ENCODE assay signal across 8 cellular contexts in genomic region chr19:1856345-1856697, GRCh38. TPM values are rescaled to one million over a fixed set of nuclear protein-coding genes. Genes with fewer than 3 reads are reported as not detected.
A peak's percentile ranks its signal among the peaks of the same experiment; 100 is the strongest.
DNase-seq lines count a peak whose midpoint lies in the region; ATAC-seq and TF ChIP-seq lines count a peak whose summit lies in the region.

No MANE protein-coding gene starts in this region.

- peak overlapping the region; percentile 87 to 98 for H3K9ac ChIP-seq in colonic mucosa (ENCODE audit: low read depth in 2 of 2, low read length in 2 of 2)

- H3K9me3 Mint-ChIP-seq in natural killer cell treated with Interleukin-12 subunit alpha and Interleukin-12 subunit beta and Interleukin-15 and Interleukin-18, amount 100 ng/mL, for 72 hours, result no peaks in the 10 kb centered on the region

- POLR2A ChIA-PET in BJ (lab: Charles Lee), result no interaction called here

- CTCF ChIA-PET in BJ (lab: Yijun Ruan, JAX), result interaction anchor here (1.1 to 3.9 kb wide), 4 partner anchors 10 to 41 kb away, joined by 4 to 24 read pairs (median 6); no protein-coding TSS in a partner anchor

- DNase-seq in BJ (ENCODE audit: low read depth) (no peak), LHCN-M2 (ENCODE audit: low read depth) (peak; percentile 57), colonic mucosa (no peak), posterior vena cava (ENCODE audit: low spot score) (no peak)
- DNase-seq in natural killer cell treated with Interleukin-12 subunit alpha and Interleukin-12 subunit beta and Interleukin-15 and Interleukin-18, amount 100 ng/mL, for 72 hours (ENCODE audit: low spot score), result no peak
- DNase-seq in activated CD8-positive, alpha-beta memory T cell treated with anti-CD3 and anti-CD28 coated beads, Interleukin-2, amount 50 U/mL, for 48 hours, result no peak

- intact Hi-C loops in colonic mucosa (cut with DNase I) (no loop called here), posterior vena cava (cut with DNase I) (no loop called here)

- no peaks in the 10 kb centered on the region for H3K9me3 ChIP-seq in colonic mucosa

- H3K4me1 Mint-ChIP-seq in natural killer cell treated with Interleukin-12 subunit alpha and Interleukin-12 subunit beta and Interleukin-15 and Interleukin-18, amount 100 ng/mL, for 72 hours (ENCODE audit: low read depth in 2 of 2), result peaks cover 16 to 22% of the 10 kb centered on the region in 2 donors

- H3K36me3 ChIP-seq in BJ (ENCODE audit: control insufficient read depth, insufficient read depth, low read length), result peaks cover 1% of the 10 kb centered on the region
- no peaks in the 10 kb centered on the region for H3K36me3 ChIP-seq in colonic mucosa

- H3K27me3 Mint-ChIP-seq in natural killer cell treated with Interleukin-12 subunit alpha and Interleukin-12 subunit beta and Interleukin-15 and Interleukin-18, amount 100 ng/mL, for 72 hours, result no peaks in the 10 kb centered on the region

- H3K27ac Mint-ChIP-seq in natural killer cell treated with Interleukin-12 subunit alpha and Interleukin-12 subunit beta and Interleukin-15 and Interleukin-18, amount 100 ng/mL, for 72 hours, result peak overlapping the region; percentile 72 to 73

- no peak for TF ChIP-seq CTCF in BJ (IDR thresholded peaks at IDR 0.05; ENCODE audit: insufficient read depth, low read depth, low read length)
- TF ChIP-seq CTCF in colonic mucosa (IDR thresholded peaks at IDR 0.05), result no peak

- peak overlapping the region; percentile 76 for H3K4me3 Mint-ChIP-seq in natural killer cell treated with Interleukin-12 subunit alpha and Interleukin-12 subunit beta and Interleukin-15 and Interleukin-18, amount 100 ng/mL, for 72 hours

- H3K27ac ChIP-seq in colonic mucosa, result peak overlapping the region; percentile 98

- H3K36me3 Mint-ChIP-seq in natural killer cell treated with Interleukin-12 subunit alpha and Interleukin-12 subunit beta and Interleukin-15 and Interleukin-18, amount 100 ng/mL, for 72 hours, result no peaks in the 10 kb centered on the region

- peaks cover 56% of the 10 kb centered on the region for H3K4me1 ChIP-seq in colonic mucosa

- H3K27me3 ChIP-seq in BJ (ENCODE audit: control insufficient read depth, insufficient read depth, low read length) (no peaks in the 10 kb centered on the region), colonic mucosa (no peaks in the 10 kb centered on the region)

- H3K4me3 ChIP-seq in BJ (ENCODE audit: low read depth, low read length) (peak overlapping the region; percentile 48), colonic mucosa (peak overlapping the region; percentile 45)

- ATAC-seq in natural killer cell treated with Interleukin-12 subunit alpha and Interleukin-12 subunit beta and Interleukin-15 and Interleukin-18, amount 100 ng/mL, for 72 hours, result no peak
- no peak for ATAC-seq in GM21447 (IDR thresholded peaks at IDR 0.05; ENCODE audit: unreplicated experiment)
- no peak for ATAC-seq in HG03565 (IDR thresholded peaks at IDR 0.05; ENCODE audit: unreplicated experiment)

RNA-seq across cellular contexts. Expression of gene KLF16, which starts 7.1 kb away (rescaled TPM):
- 3.7 and 5.7 TPM in 2 replicates for polyA plus RNA-seq in BJ (2011; rRNA removed)
- polyA minus RNA-seq in BJ (2011; rRNA and poly(A)+ RNA removed), result 2.3 and 3.2 TPM in 2 replicates
- total RNA-seq in LHCN-M2 (2014; rRNA removed) (9.4 and 13.6 TPM in 2 replicates), colonic mucosa (10 to 100 TPM; 31.1 to 34.8 TPM), posterior vena cava (10 to 100 TPM in 1 of 2 donors, 1 to 10 TPM in 1; 9.4 to 16.2 TPM)
- polyA plus RNA-seq in LHCN-M2 (2012), result 19.1 TPM
- total RNA-seq in natural killer cell treated with Interleukin-12 subunit alpha and Interleukin-12 subunit beta and Interleukin-15 and Interleukin-18, amount 100 ng/mL, for 72 hours, result 10 to 100 TPM; 18.0 to 49.8 TPM

RNA-seq across cellular contexts. Expression of gene REXO1, which starts 8.0 kb away (rescaled TPM):
- polyA plus RNA-seq in BJ (2011; rRNA removed), result 4.6 and 11.0 TPM in 2 replicates
- polyA minus RNA-seq in BJ (2011; rRNA and poly(A)+ RNA removed), result 10.8 and 12.1 TPM in 2 replicates
- 8.7 and 9.0 TPM in 2 replicates for total RNA-seq in LHCN-M2 (2014; rRNA removed)
- 15.1 TPM for polyA plus RNA-seq in LHCN-M2 (2012)
- total RNA-seq in colonic mucosa, result 10 to 100 TPM; 42.0 to 51.7 TPM
- 100 to 1,000 TPM in 1 of 2 donors, 10 to 100 TPM in 1; 69.1 to 103 TPM for total RNA-seq in natural killer cell treated with Interleukin-12 subunit alpha and Interleukin-12 subunit beta and Interleukin-15 and Interleukin-18, amount 100 ng/mL, for 72 hours
- 10 to 100 TPM; 22.8 to 27.4 TPM for total RNA-seq in posterior vena cava

RNA-seq across cellular contexts. Expression of gene ABHD17A, which starts 29.0 kb away (rescaled TPM):
- 34.3 and 48.8 TPM in 2 replicates for polyA plus RNA-seq in BJ (2011; rRNA removed)
- 8.5 and 10.0 TPM in 2 replicates for polyA minus RNA-seq in BJ (2011; rRNA and poly(A)+ RNA removed)
- 118 and 132 TPM in 2 replicates for total RNA-seq in LHCN-M2 (2014; rRNA removed)
- polyA plus RNA-seq in LHCN-M2 (2012), result 57.7 TPM
- total RNA-seq in colonic mucosa, result 10 to 100 TPM; 53.3 to 78.5 TPM
- 100 to 1,000 TPM; 127 to 132 TPM for total RNA-seq in natural killer cell treated with Interleukin-12 subunit alpha and Interleukin-12 subunit beta and Interleukin-15 and Interleukin-18, amount 100 ng/mL, for 72 hours
- 10 to 100 TPM; 49.9 to 51.4 TPM for total RNA-seq in posterior vena cava

RNA-seq across cellular contexts. Expression of gene ATP8B3, which starts 44.2 kb away (rescaled TPM):
- 2.7 and 4.6 TPM in 2 replicates for polyA plus RNA-seq in BJ (2011; rRNA removed)
- 2.9 and 3.9 TPM in 2 replicates for polyA minus RNA-seq in BJ (2011; rRNA and poly(A)+ RNA removed)
- 4.9 and 6.5 TPM in 2 replicates for total RNA-seq in LHCN-M2 (2014; rRNA removed)
- 4.6 TPM for polyA plus RNA-seq in LHCN-M2 (2012)
- under 1 TPM; 0.15 to 0.42 TPM for total RNA-seq in colonic mucosa
- 1 to 10 TPM; 2.3 to 2.8 TPM for total RNA-seq in natural killer cell treated with Interleukin-12 subunit alpha and Interleukin-12 subunit beta and Interleukin-15 and Interleukin-18, amount 100 ng/mL, for 72 hours
- 1 to 10 TPM; 1.1 to 2.0 TPM for total RNA-seq in posterior vena cava

RNA-seq across cellular contexts. Expression of gene ADAT3, which starts 48.9 kb away (rescaled TPM):
- polyA plus RNA-seq in BJ (2011; rRNA removed), result 0.56 and 0.64 TPM in 2 replicates
- 0.36 and 0.66 TPM in 2 replicates for polyA minus RNA-seq in BJ (2011; rRNA and poly(A)+ RNA removed)
- total RNA-seq in LHCN-M2 (2014; rRNA removed) (6.0 and 7.6 TPM in 2 replicates), colonic mucosa (10 to 100 TPM; 14.2 to 24.7 TPM), posterior vena cava (1 to 10 TPM; 3.0 to 3.6 TPM)
- polyA plus RNA-seq in LHCN-M2 (2012), result 3.8 TPM
- 10 to 100 TPM in 1 of 2 donors, 1 to 10 TPM in 1; 7.5 to 13.3 TPM for total RNA-seq in natural killer cell treated with Interleukin-12 subunit alpha and Interleukin-12 subunit beta and Interleukin-15 and Interleukin-18, amount 100 ng/mL, for 72 hours
